Comparison of ENCODE assay signal across 8 cellular contexts in genomic region chr17:49995055-49995738, GRCh38. TPM values are rescaled to one million over a fixed set of nuclear protein-coding genes. Genes with fewer than 3 reads are reported as not detected.
DNase-seq lines count a peak whose midpoint lies in the region; ATAC-seq and TF ChIP-seq lines count a peak whose summit lies in the region.

Gene DLX3, minus strand, starts transcription at chr17:49995224. Its CDS starts 226 bp downstream, at chr17:49994998.

- H3K9me3 Mint-ChIP-seq in activated naive CD4-positive, alpha-beta T cell treated with anti-CD3 and anti-CD28 coated beads, Interleukin-2, amount 10 ng/mL, durations not matched to agents 7 days and 5 days, result no peaks in the 10 kb centered on the region

- ATAC-seq in GM21529 (IDR thresholded peaks at IDR 0.05; ENCODE audit: unreplicated experiment), result no peak

- 3% methylated on average over 29 of the region's 29 CpGs for WGBS in prostate gland

- H3K27me3 ChIP-seq in prostate gland (replicated peaks; ENCODE audit: insufficient read depth), result no peaks in the 10 kb centered on the region

- peak in 1 of 4 experiments; percentile 29 for TF ChIP-seq CTCF in prostate gland (IDR thresholded peaks at IDR 0.05)

- H3K27ac ChIP-seq in prostate gland, result peak within 1 kb of the TSS in 1 of 2 donors; percentile 27

- CTCF ChIA-PET in activated naive CD4-positive, alpha-beta T cell treated with anti-CD3 and anti-CD28 coated beads, Interleukin-2, amount 10 ng/mL, durations not matched to agents 7 days and 5 days (lab: Charles Lee), result interaction anchor here (0.6 to 6.6 kb wide), 8 partner anchors 16 to 140 kb away, joined by 3 to 118 read pairs (median 12); no protein-coding TSS in a partner anchor

- H3K4me1 ChIP-seq in prostate gland (replicated peaks), result peaks cover 16% of the 10 kb centered on the region

- DNase-seq in activated CD4-positive, alpha-beta T cell treated with anti-CD3 and anti-CD28 coated beads for 4 hours, result peak; percentile 15 to 20
- no peak for DNase-seq in activated CD4-positive, alpha-beta T cell treated with anti-CD3 and anti-CD28 coated beads, Interleukin-2, amount 50 U/mL, for 4 hours
- DNase-seq in NCI-H2171 treated with DMSO at 0.1 percent for 48 hours (lab: John Stamatoyannopoulos, UW), result peak; percentile 89
- no peak for DNase-seq in activated naive CD4-positive, alpha-beta T cell treated with anti-CD3 and anti-CD28 coated beads, Interleukin-2, amount 10 ng/mL, durations not matched to agents 7 days and 5 days
- DNase-seq in cardiac septum (ENCODE audit: low spot score), result peak; percentile 80
- DNase-seq in prostate gland (ENCODE audit: low spot score), result peak; percentile 88
- DNase-seq in GF-D8 (lab: John Stamatoyannopoulos, UW), result no peak

- H3K36me3 Mint-ChIP-seq in activated naive CD4-positive, alpha-beta T cell treated with anti-CD3 and anti-CD28 coated beads, Interleukin-2, amount 10 ng/mL, durations not matched to agents 7 days and 5 days, result peaks cover 6% of the 10 kb centered on the region

- H3K27me3 Mint-ChIP-seq in activated naive CD4-positive, alpha-beta T cell treated with anti-CD3 and anti-CD28 coated beads, Interleukin-2, amount 10 ng/mL, durations not matched to agents 7 days and 5 days, result peaks cover 98% of the 10 kb centered on the region

- H3K4me3 ChIP-seq in prostate gland, result peak within 1 kb of the TSS; percentile 29 to 43

- H3K9me3 ChIP-seq in prostate gland, result no peaks in the 10 kb centered on the region

- peak within 1 kb of the TSS; percentile 15 for H3K27ac Mint-ChIP-seq in activated naive CD4-positive, alpha-beta T cell treated with anti-CD3 and anti-CD28 coated beads, Interleukin-2, amount 10 ng/mL, durations not matched to agents 7 days and 5 days

- H3K36me3 ChIP-seq in prostate gland, result no peaks in the 10 kb centered on the region

- peak within 1 kb of the TSS; percentile 72 for H3K4me3 Mint-ChIP-seq in activated naive CD4-positive, alpha-beta T cell treated with anti-CD3 and anti-CD28 coated beads, Interleukin-2, amount 10 ng/mL, durations not matched to agents 7 days and 5 days

- intact Hi-C loops in cardiac septum (cut with DNase I), result loop anchor here (10.0 kb wide), 1 partner anchor 290 kb away; the partner anchor contains the start of gene SLC35B1
- intact Hi-C loops in prostate gland (cut with DNase I), result loop anchor here (5.0 kb wide), 3 partner anchors 113 to 423 kb away; partner anchors contain the start of gene SLC35B1

- H3K4me1 Mint-ChIP-seq in activated naive CD4-positive, alpha-beta T cell treated with anti-CD3 and anti-CD28 coated beads, Interleukin-2, amount 10 ng/mL, durations not matched to agents 7 days and 5 days, result peaks cover 32% of the 10 kb centered on the region

- peak; percentile 87 for TF ChIP-seq POLR2A in prostate gland (IDR thresholded peaks at IDR 0.05)

RNA-seq across cellular contexts. Expression of gene DLX3, which starts in this region (rescaled TPM):
- total RNA-seq in cardiac septum (not detected), prostate gland (under 1 TPM; 0.36 to 0.68 TPM)

Comparison
In these comparisons a context has a peak if more than half of its experiments do, and no peak if none do; other contexts are left out.
1. DNase-seq: peak in activated CD4-positive, alpha-beta T cell treated with anti-CD3 and anti-CD28 coated beads for 4 hours (2 of 2) and NCI-H2171 treated with DMSO at 0.1 percent for 48 hours (single experiment); none in activated CD4-positive, alpha-beta T cell treated with anti-CD3 and anti-CD28 coated beads, Interleukin-2, amount 50 U/mL, for 4 hours (0 of 2), activated naive CD4-positive, alpha-beta T cell treated with anti-CD3 and anti-CD28 coated beads, Interleukin-2, amount 10 ng/mL, durations not matched to agents 7 days and 5 days (single experiment) and GF-D8 (single experiment).
2. Peak in DNase-seq in cardiac septum; RNA of the gene not detected or under 1 TPM.
3. Peak in DNase-seq and H3K4me3 ChIP-seq in prostate gland; RNA of the gene not detected or under 1 TPM.